ENCODE assay signal across 8 cellular contexts in the genomic region with DNA sequence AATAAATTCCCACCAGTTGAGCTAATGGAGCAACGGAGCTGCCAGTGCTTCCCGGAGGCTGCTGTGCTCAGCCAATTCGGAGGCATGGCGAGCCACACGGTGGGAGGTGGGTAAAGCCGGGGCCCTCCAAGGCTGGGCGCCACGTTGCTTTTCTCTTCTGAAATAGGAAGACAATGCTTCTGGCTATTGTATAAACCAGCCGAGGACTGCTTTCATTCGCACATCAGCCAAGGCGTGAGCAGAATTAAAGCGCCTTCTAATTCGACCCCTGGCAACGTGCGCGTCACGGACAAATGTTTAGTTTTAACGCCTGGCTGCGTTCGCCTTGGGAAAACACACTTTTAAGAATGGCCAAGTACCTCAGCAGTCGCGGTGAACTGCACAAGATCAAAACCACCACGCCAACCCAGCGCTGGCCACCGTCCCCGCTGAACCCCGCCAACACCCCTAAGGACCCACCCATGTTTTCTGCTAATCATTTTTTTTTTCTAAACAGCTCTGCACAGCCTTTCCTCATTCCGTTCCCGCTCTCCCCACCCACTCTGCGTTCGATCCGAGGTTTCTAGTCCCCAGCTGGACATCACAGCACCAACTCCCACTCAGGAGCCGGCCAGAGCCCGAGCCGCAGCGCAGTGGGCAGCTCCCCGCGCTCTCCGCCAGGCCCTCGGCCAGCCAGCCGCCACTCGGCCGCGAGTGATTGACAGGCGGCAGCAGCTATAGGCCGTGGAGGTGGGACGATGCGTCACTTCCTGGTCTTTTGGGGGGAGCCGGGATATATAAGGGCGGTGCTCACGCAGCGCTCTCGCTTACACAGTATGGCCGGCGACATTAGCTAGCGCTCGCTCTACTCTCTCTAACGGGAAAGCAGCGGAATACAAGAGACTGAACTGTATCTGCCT.
DNase-seq lines count a peak whose midpoint lies in the region; ATAC-seq and TF ChIP-seq lines count a peak whose summit lies in the region.

TSS of gene AMD1 (plus strand) at position 805 of the 899 bp plus-strand sequence. CDS start 321 bp downstream, outside the sequence.

- TF ChIP-seq CTCF in AG09319 (IDR thresholded peaks at IDR 0.05; ENCODE audit: low read depth, low read length): no peak

- ATAC-seq in GM19035 (IDR thresholded peaks at IDR 0.05; ENCODE audit: unreplicated experiment) (peak; percentile 71), HG03354 (IDR thresholded peaks at IDR 0.05; ENCODE audit: poor library complexity, severe bottlenecking, unreplicated experiment) (peak; percentile 74)
- peak; percentile 77 to 80 for ATAC-seq in activated CD4-positive, CD25-positive, alpha-beta regulatory T cell treated with anti-CD3 and anti-CD28 coated beads, Interleukin-2, amount 50 U/mL, for 24 hours

- DNase-seq in AG09319 (ENCODE audit: extremely low read depth, low read depth) (peak; percentile 97), NCI-H446 treated with DMSO at 0.1 percent for 48 hours (lab: John Stamatoyannopoulos, UW) (peak; percentile 92), cerebellar cortex (ENCODE audit: low spot score) (peak; percentile 98), islet precursor cell (peak; percentile 99)
- DNase-seq in stimulated activated CD4-positive, alpha-beta T cell treated with anti-CD3 and anti-CD28 coated beads, Interleukin-12 subunit alpha, Interleukin-12 subunit beta, amount 100 ng/mL, for 48 hours (ENCODE audit: low read depth in 2 of 3, low spot score in 1 of 3): peak; percentile 92 to 94 (median 92)

Comparison
In these comparisons a context has a peak if more than half of its experiments do, and no peak if none do; other contexts are left out.
1. Peak in every context shown above with its lines: DNase-seq and ATAC-seq.